Comparison of ENCODE assay signal across 21 cellular contexts in the genomic region with DNA sequence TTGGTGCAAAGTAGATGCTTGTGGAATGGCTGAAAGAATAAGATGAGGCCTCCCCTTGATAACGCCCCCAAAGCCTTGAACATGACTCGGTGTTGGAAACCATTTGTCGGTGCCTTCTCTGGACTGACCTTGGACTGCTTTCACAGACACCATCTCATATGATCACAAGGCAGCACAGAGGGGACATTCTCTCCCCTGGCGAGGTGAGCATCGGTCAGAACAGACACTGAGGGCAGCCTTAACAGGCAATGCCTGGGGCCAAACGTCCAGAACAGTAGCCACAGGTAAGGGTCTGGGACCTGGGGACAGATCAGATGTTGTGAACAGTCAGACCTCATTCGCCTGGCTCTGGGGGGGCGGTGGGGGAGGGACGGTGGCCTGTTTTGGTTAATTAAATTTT. TPM values are rescaled to one million over a fixed set of nuclear protein-coding genes. Genes with fewer than 3 reads are reported as not detected.
"Had no signal": no experiment of that assay in that cellular context is flagged by ENCODE, and none has a peak within 500 bp of the region (broad histone marks: within the 10 kb centered on the region; RNA-seq: fewer than 3 reads in every experiment).

No MANE protein-coding gene starts in this region.

- H3K27me3 ChIP-seq: right atrium auricular region, vagina had no signal

- H3K36me3 Mint-ChIP-seq: activated naive CD8-positive, alpha-beta T cell treated with anti-CD3 and anti-CD28 coated beads, Interleukin-2, amount 10 ng/mL, durations not matched to agents 7 days and 5 days; WTC11 had no signal

- H3K27ac Mint-ChIP-seq: activated naive CD8-positive, alpha-beta T cell treated with anti-CD3 and anti-CD28 coated beads, Interleukin-2, amount 10 ng/mL, durations not matched to agents 7 days and 5 days; stimulated activated effector memory CD8-positive, alpha-beta T cell treated with anti-CD3 and anti-CD28 coated beads, Interleukin-12 subunit alpha, Interleukin-12 subunit beta, amount 100 ng/mL, for 72 hours; stimulated activated naive CD8-positive, alpha-beta T cell treated with anti-CD3 and anti-CD28 coated beads, Interleukin-15, amount 100 ng/mL, for 72 hours; WTC11 had no signal

- H3K9me3 Mint-ChIP-seq: activated naive CD8-positive, alpha-beta T cell treated with anti-CD3 and anti-CD28 coated beads, Interleukin-2, amount 10 ng/mL, durations not matched to agents 7 days and 5 days; stimulated activated effector memory CD8-positive, alpha-beta T cell treated with anti-CD3 and anti-CD28 coated beads, Interleukin-12 subunit alpha, Interleukin-12 subunit beta, amount 100 ng/mL, for 72 hours; stimulated activated naive CD8-positive, alpha-beta T cell treated with anti-CD3 and anti-CD28 coated beads, Interleukin-15, amount 100 ng/mL, for 72 hours; WTC11 had no signal

- H3K36me3 ChIP-seq: prostate gland, right atrium auricular region, transverse colon, vagina had no signal

- DNase-seq: activated naive CD8-positive, alpha-beta T cell treated with anti-CD3 and anti-CD28 coated beads, Interleukin-2, amount 10 ng/mL, durations not matched to agents 7 days and 5 days; activated T-cell treated with anti-CD3 and anti-CD28 coated beads, Interleukin-2, amount 50 U/mL, for 1 hour; effector memory CD4-positive, alpha-beta T cell; glutamatergic neuron; hippocampal formation; left ventricle myocardium superior; mammary epithelial cell; stimulated activated CD4-positive, alpha-beta T cell treated with anti-CD3 and anti-CD28 coated beads, Interleukin-2, amount 100 ng/mL, for 24 hours; T-helper 1 cell; transverse colon had no signal

- H3K4me3 ChIP-seq: cardiac muscle cell, prostate gland, right atrium auricular region, transverse colon, vagina had no signal

- ATAC-seq: esophagus mucosa; left ventricle myocardium superior; stimulated activated effector memory CD8-positive, alpha-beta T cell treated with anti-CD3 and anti-CD28 coated beads, Interleukin-12 subunit alpha, Interleukin-12 subunit beta, amount 100 ng/mL, for 72 hours; stimulated activated naive CD8-positive, alpha-beta T cell treated with anti-CD3 and anti-CD28 coated beads, Interleukin-15, amount 100 ng/mL, for 72 hours; WTC11 had no signal

- H3K27ac ChIP-seq: cardiac muscle cell, prostate gland, right atrium auricular region, transverse colon, vagina had no signal

- H3K4me1 Mint-ChIP-seq: stimulated activated effector memory CD8-positive, alpha-beta T cell treated with anti-CD3 and anti-CD28 coated beads, Interleukin-12 subunit alpha, Interleukin-12 subunit beta, amount 100 ng/mL, for 72 hours had no signal

- H3K9me3 ChIP-seq: prostate gland, right atrium auricular region, transverse colon, vagina had no signal

- H3K4me3 Mint-ChIP-seq: activated naive CD8-positive, alpha-beta T cell treated with anti-CD3 and anti-CD28 coated beads, Interleukin-2, amount 10 ng/mL, durations not matched to agents 7 days and 5 days; stimulated activated effector memory CD8-positive, alpha-beta T cell treated with anti-CD3 and anti-CD28 coated beads, Interleukin-12 subunit alpha, Interleukin-12 subunit beta, amount 100 ng/mL, for 72 hours; stimulated activated naive CD8-positive, alpha-beta T cell treated with anti-CD3 and anti-CD28 coated beads, Interleukin-15, amount 100 ng/mL, for 72 hours; WTC11 had no signal

RNA-seq across cellular contexts. Expression of gene TMEM130, which starts 5.7 kb away (rescaled TPM):
- total RNA-seq: activated naive CD8-positive, alpha-beta T cell treated with anti-CD3 and anti-CD28 coated beads, Interleukin-2, amount 10 ng/mL, durations not matched to agents 7 days and 5 days; dermis microvascular lymphatic vessel endothelial cell; endothelial cell of umbilical vein; esophagus mucosa; left ventricle myocardium superior; mammary epithelial cell; myocyte had no signal
